Comparison of ENCODE assay signal across 1 cellular context in the genomic region with DNA sequence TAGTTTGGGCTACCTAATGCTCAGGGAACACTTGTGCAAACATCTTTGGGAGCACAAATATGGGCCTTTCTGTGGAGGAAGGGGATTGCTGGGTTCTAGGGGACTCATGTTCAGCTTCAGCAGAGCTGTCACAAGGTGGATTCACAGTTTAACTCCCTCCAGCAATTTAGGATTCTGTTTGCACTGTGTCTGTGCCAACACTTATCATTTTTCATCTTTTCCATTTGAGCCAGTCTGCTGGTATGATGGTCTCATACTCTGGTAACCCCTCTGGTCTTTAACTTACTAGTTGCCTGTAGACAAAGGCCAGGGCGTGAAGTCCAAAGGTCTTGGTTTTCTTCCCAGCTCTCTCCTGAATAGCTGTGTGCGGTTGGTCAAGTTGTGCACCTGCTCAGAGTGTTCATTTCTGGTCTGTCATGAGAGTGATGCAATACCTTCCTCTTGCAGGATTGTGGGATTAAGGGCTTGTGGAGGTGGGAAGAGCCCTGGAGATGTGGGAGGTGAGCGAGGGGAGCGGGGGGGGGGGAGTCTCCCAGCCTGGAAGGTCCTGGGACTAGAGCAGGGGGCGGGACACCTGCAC.
TF ChIP-seq lines count a peak whose summit lies in the region.

No MANE protein-coding gene starts in this region.

TF ChIP-seq in HepG2, 621 proteins besides CTCF, POLR2A, EP300 and RAD21 (continued from another document and continues in another):
- TF ChIP-seq, protein P1, sequence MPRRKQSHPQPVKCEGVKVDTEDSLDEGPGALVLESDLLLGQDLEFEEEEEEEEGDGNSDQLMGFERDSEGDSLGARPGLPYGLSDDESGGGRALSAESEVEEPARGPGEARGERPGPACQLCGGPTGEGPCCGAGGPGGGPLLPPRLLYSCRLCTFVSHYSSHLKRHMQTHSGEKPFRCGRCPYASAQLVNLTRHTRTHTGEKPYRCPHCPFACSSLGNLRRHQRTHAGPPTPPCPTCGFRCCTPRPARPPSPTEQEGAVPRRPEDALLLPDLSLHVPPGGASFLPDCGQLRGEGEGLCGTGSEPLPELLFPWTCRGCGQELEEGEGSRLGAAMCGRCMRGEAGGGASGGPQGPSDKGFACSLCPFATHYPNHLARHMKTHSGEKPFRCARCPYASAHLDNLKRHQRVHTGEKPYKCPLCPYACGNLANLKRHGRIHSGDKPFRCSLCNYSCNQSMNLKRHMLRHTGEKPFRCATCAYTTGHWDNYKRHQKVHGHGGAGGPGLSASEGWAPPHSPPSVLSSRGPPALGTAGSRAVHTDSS (CRISPR knock-in tag; conservative IDR thresholded peaks at IDR 0.05): no peak
- no peak; the same call in 1 of the 2 replicates for TF ChIP-seq KDM3A (CRISPR knock-in tag; IDR thresholded peaks at IDR 0.05; ENCODE audit: low read depth)
- TF ChIP-seq ZNF615 (CRISPR knock-in tag; IDR thresholded peaks at IDR 0.05; ENCODE audit: borderline replicate concordance): no peak
- TF ChIP-seq MBNL3 (CRISPR knock-in tag; conservative IDR thresholded peaks at IDR 0.05): no peak
- peak; percentile 73; the same call in 1 of the 2 replicates for TF ChIP-seq ZBTB38 (CRISPR knock-in tag; IDR thresholded peaks at IDR 0.05)
- no peak for TF ChIP-seq ZNF609 (CRISPR knock-in tag; IDR thresholded peaks at IDR 0.05; ENCODE audit: borderline replicate concordance)
- TF ChIP-seq, protein P2, sequence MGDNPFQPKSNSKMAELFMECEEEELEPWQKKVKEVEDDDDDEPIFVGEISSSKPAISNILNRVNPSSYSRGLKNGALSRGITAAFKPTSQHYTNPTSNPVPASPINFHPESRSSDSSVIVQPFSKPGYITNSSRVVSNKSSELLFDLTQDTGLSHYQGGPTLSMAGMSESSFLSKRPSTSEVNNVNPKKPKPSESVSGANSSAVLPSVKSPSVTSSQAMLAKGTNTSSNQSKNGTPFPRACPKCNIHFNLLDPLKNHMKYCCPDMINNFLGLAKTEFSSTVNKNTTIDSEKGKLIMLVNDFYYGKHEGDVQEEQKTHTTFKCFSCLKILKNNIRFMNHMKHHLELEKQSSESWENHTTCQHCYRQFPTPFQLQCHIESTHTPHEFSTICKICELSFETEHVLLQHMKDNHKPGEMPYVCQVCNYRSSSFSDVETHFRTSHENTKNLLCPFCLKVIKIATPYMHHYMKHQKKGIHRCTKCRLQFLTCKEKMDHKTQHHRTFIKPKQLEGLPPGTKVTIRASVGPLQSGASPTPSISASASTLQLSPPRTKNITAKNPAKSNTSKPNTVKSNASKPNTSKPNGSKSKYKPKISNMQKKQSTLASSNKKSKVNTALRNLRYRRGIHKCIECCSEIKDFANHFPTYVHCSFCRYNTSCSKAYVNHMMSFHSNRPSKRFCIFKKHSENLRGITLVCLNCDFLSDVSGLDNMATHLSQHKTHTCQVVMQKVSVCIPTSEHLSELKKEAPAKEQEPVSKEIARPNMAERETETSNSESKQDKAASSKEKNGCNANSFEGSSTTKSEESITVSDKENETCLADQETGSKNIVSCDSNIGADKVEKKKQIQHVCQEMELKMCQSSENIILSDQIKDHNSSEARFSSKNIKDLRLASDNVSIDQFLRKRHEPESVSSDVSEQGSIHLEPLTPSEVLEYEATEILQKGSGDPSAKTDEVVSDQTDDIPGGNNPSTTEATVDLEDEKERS (CRISPR knock-in tag; IDR thresholded peaks at IDR 0.05): no peak
- no peak for TF ChIP-seq ZNF543 (CRISPR knock-in tag; IDR thresholded peaks at IDR 0.05)
- no peak for TF ChIP-seq ZFX (CRISPR knock-in tag; IDR thresholded peaks at IDR 0.05; ENCODE audit: low read depth)
- no peak for TF ChIP-seq ZNF766 (CRISPR knock-in tag; IDR thresholded peaks at IDR 0.05; ENCODE audit: borderline replicate concordance)
- no peak for TF ChIP-seq U2AF1 (optimal IDR thresholded peaks at IDR 0.05; ENCODE audit: low read depth, low read length)
- peak; percentile 80 for TF ChIP-seq ZMYM2 (CRISPR knock-in tag; IDR thresholded peaks at IDR 0.05)
- TF ChIP-seq, protein P3, sequence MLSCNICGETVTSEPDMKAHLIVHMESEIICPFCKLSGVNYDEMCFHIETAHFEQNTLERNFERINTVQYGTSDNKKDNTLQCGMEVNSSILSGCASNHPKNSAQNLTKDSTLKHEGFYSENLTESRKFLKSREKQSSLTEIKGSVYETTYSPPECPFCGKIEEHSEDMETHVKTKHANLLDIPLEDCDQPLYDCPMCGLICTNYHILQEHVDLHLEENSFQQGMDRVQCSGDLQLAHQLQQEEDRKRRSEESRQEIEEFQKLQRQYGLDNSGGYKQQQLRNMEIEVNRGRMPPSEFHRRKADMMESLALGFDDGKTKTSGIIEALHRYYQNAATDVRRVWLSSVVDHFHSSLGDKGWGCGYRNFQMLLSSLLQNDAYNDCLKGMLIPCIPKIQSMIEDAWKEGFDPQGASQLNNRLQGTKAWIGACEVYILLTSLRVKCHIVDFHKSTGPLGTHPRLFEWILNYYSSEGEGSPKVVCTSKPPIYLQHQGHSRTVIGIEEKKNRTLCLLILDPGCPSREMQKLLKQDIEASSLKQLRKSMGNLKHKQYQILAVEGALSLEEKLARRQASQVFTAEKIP (CRISPR knock-in tag; IDR thresholded peaks at IDR 0.05; ENCODE audit: borderline replicate concordance): no peak
- no peak for TF ChIP-seq RELA (CRISPR knock-in tag; IDR thresholded peaks at IDR 0.05)
- no peak for TF ChIP-seq ZNF781 (CRISPR knock-in tag; IDR thresholded peaks at IDR 0.05; ENCODE audit: borderline replicate concordance, not compliant biosample characterization)
- TF ChIP-seq HIC2 (CRISPR knock-in tag; IDR thresholded peaks at IDR 0.05; ENCODE audit: low read depth): no peak; the same call in 1 of the 2 replicates
- TF ChIP-seq ZSCAN20 (CRISPR knock-in tag; IDR thresholded peaks at IDR 0.05; ENCODE audit: borderline replicate concordance): no peak
- TF ChIP-seq, protein P4, sequence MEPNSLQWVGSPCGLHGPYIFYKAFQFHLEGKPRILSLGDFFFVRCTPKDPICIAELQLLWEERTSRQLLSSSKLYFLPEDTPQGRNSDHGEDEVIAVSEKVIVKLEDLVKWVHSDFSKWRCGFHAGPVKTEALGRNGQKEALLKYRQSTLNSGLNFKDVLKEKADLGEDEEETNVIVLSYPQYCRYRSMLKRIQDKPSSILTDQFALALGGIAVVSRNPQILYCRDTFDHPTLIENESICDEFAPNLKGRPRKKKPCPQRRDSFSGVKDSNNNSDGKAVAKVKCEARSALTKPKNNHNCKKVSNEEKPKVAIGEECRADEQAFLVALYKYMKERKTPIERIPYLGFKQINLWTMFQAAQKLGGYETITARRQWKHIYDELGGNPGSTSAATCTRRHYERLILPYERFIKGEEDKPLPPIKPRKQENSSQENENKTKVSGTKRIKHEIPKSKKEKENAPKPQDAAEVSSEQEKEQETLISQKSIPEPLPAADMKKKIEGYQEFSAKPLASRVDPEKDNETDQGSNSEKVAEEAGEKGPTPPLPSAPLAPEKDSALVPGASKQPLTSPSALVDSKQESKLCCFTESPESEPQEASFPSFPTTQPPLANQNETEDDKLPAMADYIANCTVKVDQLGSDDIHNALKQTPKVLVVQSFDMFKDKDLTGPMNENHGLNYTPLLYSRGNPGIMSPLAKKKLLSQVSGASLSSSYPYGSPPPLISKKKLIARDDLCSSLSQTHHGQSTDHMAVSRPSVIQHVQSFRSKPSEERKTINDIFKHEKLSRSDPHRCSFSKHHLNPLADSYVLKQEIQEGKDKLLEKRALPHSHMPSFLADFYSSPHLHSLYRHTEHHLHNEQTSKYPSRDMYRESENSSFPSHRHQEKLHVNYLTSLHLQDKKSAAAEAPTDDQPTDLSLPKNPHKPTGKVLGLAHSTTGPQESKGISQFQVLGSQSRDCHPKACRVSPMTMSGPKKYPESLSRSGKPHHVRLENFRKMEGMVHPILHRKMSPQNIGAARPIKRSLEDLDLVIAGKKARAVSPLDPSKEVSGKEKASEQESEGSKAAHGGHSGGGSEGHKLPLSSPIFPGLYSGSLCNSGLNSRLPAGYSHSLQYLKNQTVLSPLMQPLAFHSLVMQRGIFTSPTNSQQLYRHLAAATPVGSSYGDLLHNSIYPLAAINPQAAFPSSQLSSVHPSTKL (CRISPR knock-in tag; IDR thresholded peaks at IDR 0.05): peak; percentile 65; the same call in 1 of the 2 replicates
- no peak for TF ChIP-seq ZNF530 (CRISPR knock-in tag; IDR thresholded peaks at IDR 0.05; ENCODE audit: low read depth)
- TF ChIP-seq SNAPC5 (CRISPR knock-in tag; IDR thresholded peaks at IDR 0.05; ENCODE audit: borderline replicate concordance): no peak
- TF ChIP-seq, protein P5, sequence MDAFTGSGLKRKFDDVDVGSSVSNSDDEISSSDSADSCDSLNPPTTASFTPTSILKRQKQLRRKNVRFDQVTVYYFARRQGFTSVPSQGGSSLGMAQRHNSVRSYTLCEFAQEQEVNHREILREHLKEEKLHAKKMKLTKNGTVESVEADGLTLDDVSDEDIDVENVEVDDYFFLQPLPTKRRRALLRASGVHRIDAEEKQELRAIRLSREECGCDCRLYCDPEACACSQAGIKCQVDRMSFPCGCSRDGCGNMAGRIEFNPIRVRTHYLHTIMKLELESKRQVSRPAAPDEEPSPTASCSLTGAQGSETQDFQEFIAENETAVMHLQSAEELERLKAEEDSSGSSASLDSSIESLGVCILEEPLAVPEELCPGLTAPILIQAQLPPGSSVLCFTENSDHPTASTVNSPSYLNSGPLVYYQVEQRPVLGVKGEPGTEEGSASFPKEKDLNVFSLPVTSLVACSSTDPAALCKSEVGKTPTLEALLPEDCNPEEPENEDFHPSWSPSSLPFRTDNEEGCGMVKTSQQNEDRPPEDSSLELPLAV (CRISPR knock-in tag; conservative IDR thresholded peaks at IDR 0.05; ENCODE audit: low read depth): no peak
- TF ChIP-seq, protein P6, sequence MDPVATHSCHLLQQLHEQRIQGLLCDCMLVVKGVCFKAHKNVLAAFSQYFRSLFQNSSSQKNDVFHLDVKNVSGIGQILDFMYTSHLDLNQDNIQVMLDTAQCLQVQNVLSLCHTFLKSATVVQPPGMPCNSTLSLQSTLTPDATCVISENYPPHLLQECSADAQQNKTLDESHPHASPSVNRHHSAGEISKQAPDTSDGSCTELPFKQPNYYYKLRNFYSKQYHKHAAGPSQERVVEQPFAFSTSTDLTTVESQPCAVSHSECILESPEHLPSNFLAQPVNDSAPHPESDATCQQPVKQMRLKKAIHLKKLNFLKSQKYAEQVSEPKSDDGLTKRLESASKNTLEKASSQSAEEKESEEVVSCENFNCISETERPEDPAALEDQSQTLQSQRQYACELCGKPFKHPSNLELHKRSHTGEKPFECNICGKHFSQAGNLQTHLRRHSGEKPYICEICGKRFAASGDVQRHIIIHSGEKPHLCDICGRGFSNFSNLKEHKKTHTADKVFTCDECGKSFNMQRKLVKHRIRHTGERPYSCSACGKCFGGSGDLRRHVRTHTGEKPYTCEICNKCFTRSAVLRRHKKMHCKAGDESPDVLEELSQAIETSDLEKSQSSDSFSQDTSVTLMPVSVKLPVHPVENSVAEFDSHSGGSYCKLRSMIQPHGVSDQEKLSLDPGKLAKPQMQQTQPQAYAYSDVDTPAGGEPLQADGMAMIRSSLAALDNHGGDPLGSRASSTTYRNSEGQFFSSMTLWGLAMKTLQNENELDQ (CRISPR knock-in tag; IDR thresholded peaks at IDR 0.05; ENCODE audit: borderline replicate concordance): no peak
- no peak for TF ChIP-seq ZNF629 (CRISPR knock-in tag; conservative IDR thresholded peaks at IDR 0.05)
- peak; percentile 35; the same call in 1 of the 2 replicates for TF ChIP-seq HDAC1 (CRISPR knock-in tag; IDR thresholded peaks at IDR 0.05)
- no peak for TF ChIP-seq SRSF1 (optimal IDR thresholded peaks at IDR 0.05; ENCODE audit: low read depth, low read length)
